Comparison of ENCODE assay signal across 1 cellular context in genomic region chr12:27667540-27667939, GRCh38.
TF ChIP-seq lines count a peak whose summit lies in the region.

No MANE protein-coding gene starts in this region.

TF ChIP-seq in K562, 482 proteins besides CTCF, POLR2A, EP300 and RAD21:
- TF ChIP-seq NFE2 (IDR thresholded peaks at IDR 0.05; ENCODE audit: low read depth) (peak; percentile 72), MAFG (tag; conservative IDR thresholded peaks at IDR 0.05) (peak; percentile 72), E2F3 (CRISPR knock-in tag; IDR thresholded peaks at IDR 0.05) (no peak), ZNF316 (IDR thresholded peaks at IDR 0.05) (peak; percentile 64), NR1H2 (CRISPR knock-in tag; IDR thresholded peaks at IDR 0.05) (no peak), C11orf30 (IDR thresholded peaks at IDR 0.05; ENCODE audit: low read depth) (peak; percentile 64), MAFK (IDR thresholded peaks at IDR 0.05; ENCODE audit: low read length) (peak; percentile 25; the same call in 1 of the 2 replicates), SAP30 (IDR thresholded peaks at IDR 0.05; ENCODE audit: borderline replicate concordance, insufficient read depth, low read depth, low read length, poor library complexity, severe bottlenecking) (no peak), FOXK2 (conservative IDR thresholded peaks at IDR 0.05 in 1 of 2, IDR thresholded peaks at IDR 0.05 in 1 of 2; ENCODE audit: low read depth in 2 of 2) (no peak)
